8 cellular contexts compared by ENCODE assay signal in genomic region chr1:192485692-192486436, GRCh38.
DNase-seq lines count a peak whose midpoint lies in the region; ATAC-seq and TF ChIP-seq lines count a peak whose summit lies in the region.

No MANE protein-coding gene starts in this region.

- intact Hi-C loops in heart right ventricle (cut with DNase I), result no loop called here

- H4K20me1 ChIP-seq in smooth muscle cell (ENCODE audit: low read depth), result no peaks in the 10 kb centered on the region

- 62 to 77% methylated on average over 1 of the region's 1 CpG for WGBS in heart right ventricle, 2 donors
- WGBS in smooth muscle cell (ENCODE audit: low lambda C conversion rate), result 98% methylated on average over 1 of the region's 1 CpG

- H3K4me1 ChIP-seq in adipocyte (ENCODE audit: control insufficient read depth, insufficient read depth, low read length) (peaks cover 40% of the 10 kb centered on the region), heart right ventricle (peaks cover 0 to 32% (median 9%) of the 10 kb centered on the region in 9 donors), smooth muscle cell (ENCODE audit: low read depth) (peaks cover 11% of the 10 kb centered on the region)

- no peak overlapping the region for H3K4me2 ChIP-seq in smooth muscle cell

- ATAC-seq in heart right ventricle, result peak; percentile 85 to 94 (median 90)
- no peak for ATAC-seq in HG02852 (IDR thresholded peaks at IDR 0.05; ENCODE audit: unreplicated experiment)
- no peak for ATAC-seq in HG03280 (IDR thresholded peaks at IDR 0.05; ENCODE audit: unreplicated experiment)
- no peak for ATAC-seq in GM18909 (IDR thresholded peaks at IDR 0.05; ENCODE audit: poor library complexity, unreplicated experiment)

- no peaks in the 10 kb centered on the region for H3K27me3 ChIP-seq in adipocyte (replicated peaks; ENCODE audit: control insufficient read depth, insufficient read depth, low read length)
- H3K27me3 ChIP-seq in heart right ventricle, result no peaks in the 10 kb centered on the region
- no peaks in the 10 kb centered on the region for H3K27me3 ChIP-seq in smooth muscle cell (ENCODE audit: low read depth)

- no peak overlapping the region for H2AFZ ChIP-seq in smooth muscle cell (ENCODE audit: low read depth)

- H3K36me3 ChIP-seq in adipocyte (ENCODE audit: control insufficient read depth, insufficient read depth, low read length, severe bottlenecking) (no peaks in the 10 kb centered on the region), heart right ventricle (no peaks in the 10 kb centered on the region), smooth muscle cell (ENCODE audit: low read depth) (no peaks in the 10 kb centered on the region)

- H3K4me3 ChIP-seq in adipocyte (ENCODE audit: low read length) (peak overlapping the region; percentile 54), heart right ventricle (no peak overlapping the region), smooth muscle cell (no peak overlapping the region)

- peak; percentile 95 for DNase-seq in GM04504 (ENCODE audit: low read depth)
- peak; percentile 94 for DNase-seq in adipocyte (ENCODE audit: low read depth)
- DNase-seq in heart right ventricle, result peak; percentile 11 to 75
- DNase-seq in smooth muscle cell (lab: John Stamatoyannopoulos, UW; ENCODE audit: unreplicated experiment), result no peak
- no peak for DNase-seq in islet precursor cell

- no peaks in the 10 kb centered on the region for H3K79me2 ChIP-seq in smooth muscle cell (ENCODE audit: low read depth)

- H3K9me3 ChIP-seq in adipocyte (ENCODE audit: control insufficient read depth, low read length) (no peaks in the 10 kb centered on the region), heart right ventricle (peaks cover 0 to 7% (median 0%) of the 10 kb centered on the region in 11 donors), smooth muscle cell (replicated peaks; ENCODE audit: low read depth) (no peaks in the 10 kb centered on the region)

- H3K27ac ChIP-seq in heart right ventricle (peak overlapping the region in 8 of 10 donors; percentile 1 to 64 (median 34)), smooth muscle cell (ENCODE audit: low read depth) (peak overlapping the region; percentile 85)

- peaks cover 22% of the 10 kb centered on the region for H3F3A ChIP-seq in smooth muscle cell (ENCODE audit: low read depth)

- H3K9ac ChIP-seq in adipocyte (ENCODE audit: low read length) (no peak overlapping the region), smooth muscle cell (ENCODE audit: low read depth) (peak overlapping the region; percentile 50)

- TF ChIP-seq CTCF in heart right ventricle (IDR thresholded peaks at IDR 0.05), result no peak
- no peak for TF ChIP-seq CTCF in smooth muscle cell (IDR thresholded peaks at IDR 0.05; ENCODE audit: borderline replicate concordance, insufficient read depth, poor library complexity, severe bottlenecking)

Comparison
In these comparisons a context has a peak if more than half of its experiments do, and no peak if none do; other contexts are left out.
1. DNase-seq: peak in GM04504 (single experiment), adipocyte (single experiment) and heart right ventricle (2 of 2); none in smooth muscle cell (single experiment) and islet precursor cell (single experiment).
2. ATAC-seq: peak in heart right ventricle (8 of 8); none in HG02852 (single experiment), HG03280 (single experiment) and GM18909 (single experiment).